8 cellular contexts compared by ENCODE assay signal in the genomic region with DNA sequence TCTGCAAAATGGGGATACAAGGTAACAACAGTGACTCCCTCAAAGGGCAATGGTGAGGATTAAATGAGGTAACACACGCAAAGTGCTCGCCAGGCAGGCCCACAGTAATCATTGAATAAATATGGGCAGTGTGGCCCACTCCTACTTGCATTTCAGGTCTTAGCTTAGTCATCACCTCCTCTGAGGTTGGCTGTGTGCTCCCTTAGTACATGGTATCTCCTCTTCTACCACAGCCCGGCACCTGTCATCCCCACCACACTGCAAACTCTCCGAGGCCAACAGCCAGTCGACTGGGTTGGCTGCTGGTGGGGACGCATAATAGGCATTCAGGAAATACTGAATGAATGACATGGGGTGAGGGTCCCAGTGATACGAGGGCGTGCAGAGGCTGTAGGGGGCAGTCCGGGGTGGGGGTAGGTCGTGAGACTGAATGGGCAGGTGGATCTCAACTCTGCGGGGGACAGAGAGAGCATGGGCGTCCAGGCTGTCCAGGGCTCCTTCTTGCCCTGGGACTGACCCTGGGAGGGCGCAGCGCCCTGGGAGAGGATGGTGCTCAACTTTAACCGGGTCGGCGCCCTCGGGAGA. TPM values are rescaled to one million over a fixed set of nuclear protein-coding genes. Genes with fewer than 3 reads are reported as not detected.
A peak's percentile ranks its signal among the peaks of the same experiment; 100 is the strongest.
DNase-seq lines count a peak whose midpoint lies in the region; ATAC-seq, FAIRE-seq and TF ChIP-seq lines count a peak whose summit lies in the region.

No MANE protein-coding gene starts in this region.

- H3K18ac ChIP-seq in trophoblast cell (ENCODE audit: low read length), result no peak overlapping the region

- no peak for TF ChIP-seq CTCF in esophagus squamous epithelium (IDR thresholded peaks at IDR 0.05)

- DNase-seq in CD4-positive, alpha-beta memory T cell, result no peak
- DNase-seq in SJSA1 (ENCODE audit: low read depth in 1 of 2, low spot score in 2 of 2), result no peak
- DNase-seq in esophagus squamous epithelium (lab: John Stamatoyannopoulos, UW), result no peak
- DNase-seq in trophoblast cell, result peak; percentile 49 to 66
- no peak for DNase-seq in GM19239 (ENCODE audit: insufficient read length, low spot score)
- DNase-seq in NCI-H187 treated with DMSO at 0.1 percent for 48 hours (lab: John Stamatoyannopoulos, UW), result no peak
- DNase-seq in NCI-H82 (lab: John Stamatoyannopoulos, UW), result no peak

- no peak overlapping the region for H3K14ac ChIP-seq in trophoblast cell (ENCODE audit: low read length)

- H3K4me3 ChIP-seq in CD4-positive, alpha-beta memory T cell (ENCODE audit: low read length in 2 of 2), result peak overlapping the region in 1 of 2 donors; percentile 42
- H3K4me3 ChIP-seq in SJSA1 (peak overlapping the region; percentile 39), esophagus squamous epithelium (peak overlapping the region; percentile 54 to 81 (median 64)), trophoblast cell (ENCODE audit: low read depth, low read length) (peak overlapping the region; percentile 37)

- H3K23ac ChIP-seq in trophoblast cell (ENCODE audit: low read length), result no peak overlapping the region

- H3K9ac ChIP-seq in trophoblast cell (ENCODE audit: low read length), result no peak overlapping the region

- CTCF ChIA-PET in CD4-positive, alpha-beta memory T cell (lab: Charles Lee; ENCODE audit: partially characterized antibody), result no interaction called here

- POLR2A ChIA-PET in CD4-positive, alpha-beta memory T cell (lab: Charles Lee; ENCODE audit: partially characterized antibody), result interaction anchor here (1.6 kb wide), 1 partner anchor 115 kb away, joined by 3 read pairs; a partner anchor contains a TSS

- H3K4me2 ChIP-seq in trophoblast cell (ENCODE audit: low read length), result peak overlapping the region; percentile 83

- no peaks in the 10 kb centered on the region for H3K79me1 ChIP-seq in trophoblast cell (ENCODE audit: low read length)

- peak overlapping the region; percentile 15 to 80 (median 64) for H3K4me3 Mint-ChIP-seq in CD4-positive, alpha-beta memory T cell

- peak overlapping the region in 3 of 7 donors; percentile 14 to 62 (median 37) for H3K27ac Mint-ChIP-seq in CD4-positive, alpha-beta memory T cell

- no peaks in the 10 kb centered on the region for H3K79me2 ChIP-seq in trophoblast cell (ENCODE audit: control insufficient read depth, insufficient read depth, low read length, poor library complexity)

- no peak overlapping the region for H2AK5ac ChIP-seq in trophoblast cell (ENCODE audit: low read length)

- H3K27me3 Mint-ChIP-seq in CD4-positive, alpha-beta memory T cell, result peaks cover 22% of the 10 kb centered on the region in 2 donors

- H4K12ac ChIP-seq in trophoblast cell (ENCODE audit: low read depth, low read length), result no peak overlapping the region

- H4K91ac ChIP-seq in trophoblast cell (ENCODE audit: low read depth, low read length), result no peak overlapping the region

- H2BK120ac ChIP-seq in trophoblast cell (ENCODE audit: insufficient read depth, low read length, poor library complexity), result no peak overlapping the region

- no peaks in the 10 kb centered on the region for H3K9me3 ChIP-seq in CD4-positive, alpha-beta memory T cell (ENCODE audit: control insufficient read depth in 1 of 2, low read length in 2 of 2)
- H3K9me3 ChIP-seq in SJSA1 (replicated peaks) (no peaks in the 10 kb centered on the region), esophagus squamous epithelium (no peaks in the 10 kb centered on the region), trophoblast cell (ENCODE audit: insufficient read depth, low read depth, low read length) (peaks cover 5% of the 10 kb centered on the region)

- WGBS in esophagus squamous epithelium, 2 donors, result 0 to 12% methylated on average over 1 to 11 of the region's 18 CpGs
- no CpG with 5 or more reads among the region's 18 CpGs for WGBS in trophoblast cell (ENCODE audit: extremely low coverage, insufficient coverage, insufficient read length)

- no peak overlapping the region for H2BK5ac ChIP-seq in trophoblast cell (ENCODE audit: low read depth, low read length, poor library complexity)

- peaks cover 4% of the 10 kb centered on the region for H3K27me3 ChIP-seq in CD4-positive, alpha-beta memory T cell (ENCODE audit: insufficient read depth, low read length)
- peaks cover 26% of the 10 kb centered on the region for H3K27me3 ChIP-seq in SJSA1 (replicated peaks)
- H3K27me3 ChIP-seq in esophagus squamous epithelium, result peaks cover 0 to 11% (median 0%) of the 10 kb centered on the region in 4 donors
- H3K27me3 ChIP-seq in trophoblast cell (ENCODE audit: insufficient read depth, low read length), result no peaks in the 10 kb centered on the region

- no peak overlapping the region for H2BK12ac ChIP-seq in trophoblast cell (ENCODE audit: low read length)

- intact Hi-C loops in CD4-positive, alpha-beta memory T cell (cut with micrococcal nuclease), result no loop called here
- intact Hi-C loops in esophagus squamous epithelium (cut with DNase I), result no loop called here

- FAIRE-seq in GM19239 (lab: Jason Lieb, UNC), result no peak

- H3K27ac ChIP-seq in CD4-positive, alpha-beta memory T cell (ENCODE audit: low read depth, low read length), result no peak overlapping the region
- H3K27ac ChIP-seq in SJSA1, result no peak overlapping the region
- H3K27ac ChIP-seq in esophagus squamous epithelium, result peak overlapping the region; percentile 79 to 86 (median 82)
- H3K27ac ChIP-seq in trophoblast cell (ENCODE audit: low read depth, low read length), result no peak overlapping the region

- peaks cover 16 to 34% (median 27%) of the 10 kb centered on the region in 4 donors for H3K4me1 Mint-ChIP-seq in CD4-positive, alpha-beta memory T cell

- no peaks in the 10 kb centered on the region for H3K36me3 Mint-ChIP-seq in CD4-positive, alpha-beta memory T cell

- no peak overlapping the region for H4K8ac ChIP-seq in trophoblast cell (ENCODE audit: low read depth, low read length)

- ATAC-seq in HG02840 (IDR thresholded peaks at IDR 0.05; ENCODE audit: low FRiP score, unreplicated experiment), result no peak

- no peak overlapping the region for H3K4ac ChIP-seq in trophoblast cell (ENCODE audit: low read depth, low read length)

- no peak for TF ChIP-seq POLR2A in esophagus squamous epithelium (IDR thresholded peaks at IDR 0.05)

- no peaks in the 10 kb centered on the region for H3K36me3 ChIP-seq in CD4-positive, alpha-beta memory T cell (ENCODE audit: insufficient read depth, low read length)
- H3K36me3 ChIP-seq in SJSA1, result no peaks in the 10 kb centered on the region
- H3K36me3 ChIP-seq in esophagus squamous epithelium, result no peaks in the 10 kb centered on the region
- no peaks in the 10 kb centered on the region for H3K36me3 ChIP-seq in trophoblast cell (ENCODE audit: control insufficient read depth in 1 of 2, insufficient read depth in 2 of 2, low read length in 2 of 2)

- peaks cover 25% of the 10 kb centered on the region for H3K4me1 ChIP-seq in CD4-positive, alpha-beta memory T cell (ENCODE audit: insufficient read depth, low read length)
- H3K4me1 ChIP-seq in SJSA1 (replicated peaks) (peaks cover 7% of the 10 kb centered on the region), esophagus squamous epithelium (peaks cover 0 to 79% (median 6%) of the 10 kb centered on the region in 3 donors), trophoblast cell (ENCODE audit: control insufficient read depth in 1 of 2, insufficient read depth in 2 of 2, low read length in 2 of 2) (peaks cover 7 to 8% of the 10 kb centered on the region in 2 experiments)

- peaks cover 0 to 2% (median 0%) of the 10 kb centered on the region in 8 donors for H3K9me3 Mint-ChIP-seq in CD4-positive, alpha-beta memory T cell

- H2AFZ ChIP-seq in trophoblast cell (ENCODE audit: insufficient read depth, low read length, poor library complexity), result no peak overlapping the region

RNA-seq across cellular contexts. Expression of a gene that starts 0.4 kb away (rescaled TPM):
- 1 to 10 TPM; 1.2 to 1.7 TPM for total RNA-seq in CD4-positive, alpha-beta memory T cell
- under 1 TPM; 0.16 to 0.96 TPM for polyA plus RNA-seq in CD4-positive, alpha-beta memory T cell
- 0.72 TPM in 1 of 2 replicates, not detected in the other for total RNA-seq in SJSA1 (2014; rRNA removed; shearing (Covaris generic))
- 10 to 100 TPM; 21.2 to 36.0 (median 26.5) TPM for total RNA-seq in esophagus squamous epithelium
- 0.26 and 0.37 TPM in 2 replicates for polyA plus RNA-seq in trophoblast cell (2013)

Comparison
In these comparisons a context has a peak if more than half of its experiments do, and no peak if none do; other contexts are left out.
1. DNase-seq: peak in trophoblast cell (2 of 2); none in CD4-positive, alpha-beta memory T cell (0 of 5), SJSA1 (0 of 2), esophagus squamous epithelium (single experiment), GM19239 (single experiment), NCI-H187 treated with DMSO at 0.1 percent for 48 hours (single experiment) and NCI-H82 (single experiment).
2. H3K27ac ChIP-seq: peak in esophagus squamous epithelium (4 of 4); none in CD4-positive, alpha-beta memory T cell (single experiment), SJSA1 (single experiment) and trophoblast cell (single experiment).
3. RNA of a gene that starts 0.4 kb away (total RNA-seq): 21.2 to 36.0 TPM in esophagus squamous epithelium; 1.2 to 1.7 TPM in CD4-positive, alpha-beta memory T cell and 0.72 TPM in SJSA1; every median in the first group is over 4 times any median in the second.